Comparison of ENCODE assay signal across 10 cellular contexts in genomic region chr1:12339410-12339809, GRCh38.
DNase-seq lines count a peak whose midpoint lies in the region; ATAC-seq and TF ChIP-seq lines count a peak whose summit lies in the region.
"Had no signal": no experiment of that assay in that cellular context is flagged by ENCODE, and none has a peak within 500 bp of the region (broad histone marks: within the 10 kb centered on the region; RNA-seq: fewer than 3 reads in every experiment).

No MANE protein-coding gene starts in this region.

- H3K9me3 ChIP-seq in transverse colon: no peaks in the 10 kb centered on the region
- H3K9me3 ChIP-seq: A549 had no signal

- TF ChIP-seq POLR2A in transverse colon (IDR thresholded peaks at IDR 0.05): no peak

- in situ Hi-C loops in transverse colon (cut with MboI; ENCODE audit: low pct_ligation_motif_present in 1 of 4, low pct_unique_long_range_greater_than_20kb in 1 of 4, low sequenced_read_pairs in 3 of 4): no loop called here

- H3K36me3 ChIP-seq in transverse colon: peaks cover 0 to 17% (median 7%) of the 10 kb centered on the region in 4 donors

- H3K4me3 ChIP-seq in choroid plexus epithelial cell (ENCODE audit: low read depth, low read length) (no peak overlapping the region), transverse colon (no peak overlapping the region)
- H3K4me3 ChIP-seq: A549 had no signal

- no peak for TF ChIP-seq EP300 in transverse colon (IDR thresholded peaks at IDR 0.05; ENCODE audit: low read depth)

- 55% methylated on average over 3 of the region's 3 CpGs; no CpG with 5 or more reads in 1 of the 2 donors for WGBS in transverse colon (ENCODE audit: low coverage in 1 of 2), 2 donors

- peak; percentile 89 for ATAC-seq in left lobe of liver
- ATAC-seq in HG02623 (IDR thresholded peaks at IDR 0.05; ENCODE audit: unreplicated experiment): no peak
- no peak for ATAC-seq in HG02852 (IDR thresholded peaks at IDR 0.05; ENCODE audit: unreplicated experiment)

- TF ChIP-seq CTCF in choroid plexus epithelial cell (conservative IDR thresholded peaks at IDR 0.05; ENCODE audit: low read depth, low read length): peak; percentile 46
- TF ChIP-seq CTCF in transverse colon (IDR thresholded peaks at IDR 0.05): no peak

- H3K4me1 ChIP-seq in transverse colon: peaks cover 5 to 51% (median 24%) of the 10 kb centered on the region in 4 donors
- H3K4me1 ChIP-seq: A549 had no signal

- H3K27me3 ChIP-seq in transverse colon: no peaks in the 10 kb centered on the region

- peak overlapping the region; percentile 26 to 63 (median 48) for H3K27ac ChIP-seq in transverse colon
- H3K27ac ChIP-seq: A549 had no signal

- DNase-seq in NCI-H2227 (lab: John Stamatoyannopoulos, UW; ENCODE audit: unreplicated experiment) (peak; percentile 40), NCI-H2227 treated with DMSO at 0.1 percent for 48 hours (lab: John Stamatoyannopoulos, UW) (no peak), choroid plexus epithelial cell (ENCODE audit: low read depth) (no peak), left lobe of liver (ENCODE audit: low spot score) (no peak), transverse colon (no peak), GOT3 (lab: John Stamatoyannopoulos, UW) (no peak)
- DNase-seq: activated CD4-positive, alpha-beta memory T cell treated with anti-CD3 and anti-CD28 coated beads, Interleukin-2, amount 10 ng/mL, durations not matched to agents 7 days and 5 days had no signal

- intact Hi-C loops in transverse colon (cut with DNase I; ENCODE audit: low total_unique reads): no loop called here
